In the genomic region with DNA sequence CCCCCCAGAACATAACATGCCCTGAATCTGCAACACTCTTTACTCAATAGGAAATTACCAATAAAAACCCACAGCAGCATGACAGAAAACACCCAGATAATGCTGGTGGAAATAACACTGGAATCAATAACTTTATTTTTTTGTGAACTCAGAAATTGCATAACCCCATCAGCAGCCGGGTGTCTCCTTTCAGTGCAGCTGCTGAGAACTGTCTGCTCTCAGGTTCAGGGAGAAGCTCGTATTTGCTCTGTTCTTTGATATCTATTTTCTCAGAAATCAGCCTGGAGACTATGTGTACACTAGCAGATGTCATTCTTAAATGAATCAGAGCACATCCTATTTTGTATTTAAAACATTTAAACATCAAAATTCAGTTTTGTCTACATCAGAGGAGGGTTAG, we compare ENCODE assay signal across 12 cellular contexts.
"Had no signal": no experiment of that assay in that cellular context is flagged by ENCODE, and none has a peak within 500 bp of the region (broad histone marks: within the 10 kb centered on the region; RNA-seq: fewer than 3 reads in every experiment).

No MANE protein-coding gene starts in this region.

- H3K4me1 Mint-ChIP-seq: activated T-helper 17 cell treated with anti-CD3 and anti-CD28 coated beads, Interleukin-2, amount 50 U/mL, for 72 hours; central memory CD8-positive, alpha-beta T cell; stimulated activated memory B cell treated with anti-CD40 and anti-IgM and Interleukin-4, amounts not matched to agents 10 μg/mL and 1 μg/mL and 100 μg/mL, for 72 hours had no signal

- ATAC-seq: activated T-helper 17 cell treated with anti-CD3 and anti-CD28 coated beads, Interleukin-2, amount 50 U/mL, for 72 hours; esophagus mucosa; left lobe of liver; stimulated activated memory B cell treated with anti-CD40 and anti-IgM and Interleukin-4, amounts not matched to agents 10 μg/mL and 1 μg/mL and 100 μg/mL, for 72 hours had no signal

- DNase-seq: activated CD4-positive, CD25-positive, alpha-beta regulatory T cell treated with anti-CD3 and anti-CD28 coated beads, Interleukin-2, amount 50 U/mL, for 72 hours; activated naive CD4-positive, alpha-beta T cell treated with Interleukin-2 at 50 U/mL for 16 hours; brain microvascular endothelial cell; midbrain; ovary; stimulated activated CD4-positive, alpha-beta T cell treated with anti-CD3 and anti-CD28 coated beads, Interleukin-2, amount 100 ng/mL, for 48 hours had no signal

- H3K9me3 ChIP-seq: ovary had no signal

- H3K36me3 ChIP-seq: brain microvascular endothelial cell, ovary had no signal

- H3K27me3 ChIP-seq: brain microvascular endothelial cell, ovary had no signal

- H3K4me3 ChIP-seq: coronary artery, ovary had no signal

- H3K27me3 Mint-ChIP-seq: activated T-helper 17 cell treated with anti-CD3 and anti-CD28 coated beads, Interleukin-2, amount 50 U/mL, for 72 hours; central memory CD8-positive, alpha-beta T cell; stimulated activated memory B cell treated with anti-CD40 and anti-IgM and Interleukin-4, amounts not matched to agents 10 μg/mL and 1 μg/mL and 100 μg/mL, for 72 hours had no signal

- H3K36me3 Mint-ChIP-seq: stimulated activated memory B cell treated with anti-CD40 and anti-IgM and Interleukin-4, amounts not matched to agents 10 μg/mL and 1 μg/mL and 100 μg/mL, for 72 hours had no signal

- H3K27ac Mint-ChIP-seq: activated T-helper 17 cell treated with anti-CD3 and anti-CD28 coated beads, Interleukin-2, amount 50 U/mL, for 72 hours; stimulated activated memory B cell treated with anti-CD40 and anti-IgM and Interleukin-4, amounts not matched to agents 10 μg/mL and 1 μg/mL and 100 μg/mL, for 72 hours had no signal

- H3K4me3 Mint-ChIP-seq: activated T-helper 17 cell treated with anti-CD3 and anti-CD28 coated beads, Interleukin-2, amount 50 U/mL, for 72 hours; central memory CD8-positive, alpha-beta T cell; stimulated activated memory B cell treated with anti-CD40 and anti-IgM and Interleukin-4, amounts not matched to agents 10 μg/mL and 1 μg/mL and 100 μg/mL, for 72 hours had no signal
